In genomic region chr10:110239892-110240291, GRCh38 we compare ENCODE assay signal across 20 cellular contexts. TPM values are rescaled to one million over a fixed set of nuclear protein-coding genes. Genes with fewer than 3 reads are reported as not detected.
A peak's percentile ranks its signal among the peaks of the same experiment; 100 is the strongest.
DNase-seq lines count a peak whose midpoint lies in the region; ATAC-seq, FAIRE-seq and TF ChIP-seq lines count a peak whose summit lies in the region.
"Had no signal": no experiment of that assay in that cellular context is flagged by ENCODE, and none has a peak within 500 bp of the region (broad histone marks: within the 10 kb centered on the region; RNA-seq: fewer than 3 reads in every experiment).

No MANE protein-coding gene starts in this region.

- no TSS peak for BruUV-seq in HCT116 (replicated peaks; lab: Mats Ljungman, UMichigan)

- intact Hi-C loops in HCT116 (cut with micrococcal nuclease), result no loop called here

- H3K4me2 ChIP-seq in HCT116 (ENCODE audit: low read length), result no peak overlapping the region
- H3K4me2 ChIP-seq: GM23338 had no signal

- H3K9me2 ChIP-seq in HCT116 (ENCODE audit: insufficient read depth), result no peaks in the 10 kb centered on the region

- RAD21 ChIA-PET in HCT116 (lab: Charles Lee; ENCODE audit: low non-redundant PET in 1 of 2, low total read pairs in 2 of 2, uncharacterized antibody in 2 of 2, unreplicated experiment in 2 of 2), result no interaction called here

- H3K27ac Mint-ChIP-seq in activated T-helper 17 cell treated with anti-CD3 and anti-CD28 coated beads, Interleukin-2, amount 50 U/mL, for 72 hours, result no peak overlapping the region
- H3K27ac Mint-ChIP-seq: CD4-positive, CD25-positive, alpha-beta regulatory T cell; CD8-positive, alpha-beta memory T cell; GM23338 had no signal

- no peak overlapping the region for H3K27ac ChIP-seq in HCT116 (ENCODE audit: low read depth, low read length)
- no peak overlapping the region for H3K27ac ChIP-seq in foreskin keratinocyte

- no peak for FAIRE-seq in GM12891 (lab: Jason Lieb, UNC)

- H2AFZ ChIP-seq in HCT116 (ENCODE audit: low read depth, low read length, poor library complexity, severe bottlenecking), result no peak overlapping the region
- H2AFZ ChIP-seq: GM23338 had no signal

- no peaks in the 10 kb centered on the region for H3K9me3 Mint-ChIP-seq in activated T-helper 17 cell treated with anti-CD3 and anti-CD28 coated beads, Interleukin-2, amount 50 U/mL, for 72 hours
- H3K9me3 Mint-ChIP-seq: GM23338 had no signal

- H3K4me3 Mint-ChIP-seq in activated T-helper 17 cell treated with anti-CD3 and anti-CD28 coated beads, Interleukin-2, amount 50 U/mL, for 72 hours, result peak overlapping the region; percentile 40
- H3K4me3 Mint-ChIP-seq: CD4-positive, CD25-positive, alpha-beta regulatory T cell; GM23338 had no signal

- no peak overlapping the region for H3K9ac ChIP-seq in HCT116 (ENCODE audit: low read length)

- no peaks in the 10 kb centered on the region for H3K27me3 ChIP-seq in HCT116 (ENCODE audit: insufficient read depth, low read length)
- H3K27me3 ChIP-seq in foreskin keratinocyte, result no peaks in the 10 kb centered on the region
- H3K27me3 ChIP-seq: BE2C had no signal

- CTCF ChIA-PET in HCT116 (lab: Charles Lee), result no interaction called here

- ATAC-seq in HCT116 (no peak), foreskin keratinocyte (no peak)
- no peak for ATAC-seq in activated T-helper 17 cell treated with anti-CD3 and anti-CD28 coated beads, Interleukin-2, amount 50 U/mL, for 72 hours (replicated peaks)
- ATAC-seq: GM23338 had no signal

- no peaks in the 10 kb centered on the region for H3K27me3 Mint-ChIP-seq in activated T-helper 17 cell treated with anti-CD3 and anti-CD28 coated beads, Interleukin-2, amount 50 U/mL, for 72 hours

- H3K4me1 ChIP-seq in HCT116 (ENCODE audit: control insufficient read depth in 1 of 2, insufficient read depth in 2 of 2, low read length in 2 of 2), result no peaks in the 10 kb centered on the region
- no peaks in the 10 kb centered on the region for H3K4me1 ChIP-seq in foreskin keratinocyte

- H3K4me1 Mint-ChIP-seq in activated T-helper 17 cell treated with anti-CD3 and anti-CD28 coated beads, Interleukin-2, amount 50 U/mL, for 72 hours, result peaks cover 20% of the 10 kb centered on the region

- TF ChIP-seq POLR2A in HCT116 (IDR thresholded peaks at IDR 0.05; ENCODE audit: borderline replicate concordance, extremely low read depth, insufficient read depth, insufficient read length) (no peak), GM12891 (IDR thresholded peaks at IDR 0.05; ENCODE audit: low read depth, low read length) (no peak)

- H3K36me3 ChIP-seq in HCT116 (ENCODE audit: control insufficient read depth in 1 of 2, insufficient read depth in 2 of 2, low read length in 2 of 2), result peaks cover 0 to 5% of the 10 kb centered on the region in 2 experiments; a peak in 1 of 4 replicates

- H4K20me1 ChIP-seq in HCT116 (ENCODE audit: insufficient read depth), result no peaks in the 10 kb centered on the region

- DNase-seq in HCEC 1CT, result peak; percentile 15
- no peak for DNase-seq in HCT116 (ENCODE audit: low read depth, low spot score)
- peak; percentile 14 for DNase-seq in fibroblast of gingiva (ENCODE audit: low read depth)
- DNase-seq in foreskin keratinocyte, result no peak
- no peak for DNase-seq in GM12891 (ENCODE audit: insufficient read length, low spot score)
- DNase-seq in GM10266 (ENCODE audit: extremely low spot score), result no peak
- DNase-seq: ACHN; BE2C; C1 segment of cervical spinal cord; CD4-positive, CD25-positive, alpha-beta regulatory T cell; CD8-positive, alpha-beta memory T cell; COR-L47; DMS 273 treated with DMSO at 0.1 percent for 48 hours; DMS53; DND-41; EL; H7; KBM-7 had no signal

- 0 out of 2 replicates have a peak, but pooled peaks cover 2% of the 10 kb centered on the region for H3K79me2 ChIP-seq in HCT116 (ENCODE audit: insufficient read depth, low read length)

- TF ChIP-seq RAD21 in HCT116 (IDR thresholded peaks at IDR 0.05; ENCODE audit: low read depth), result no peak

- POLR2A ChIA-PET in HCT116 (lab: Charles Lee), result no interaction called here

- peaks cover 59% of the 10 kb centered on the region for H3K36me3 Mint-ChIP-seq in activated T-helper 17 cell treated with anti-CD3 and anti-CD28 coated beads, Interleukin-2, amount 50 U/mL, for 72 hours (ENCODE audit: low read depth)

- no peak for TF ChIP-seq CTCF in HCT116 (IDR thresholded peaks at IDR 0.05 in 2 of 3, conservative IDR thresholded peaks at IDR 0.05 in 1 of 3; ENCODE audit: borderline replicate concordance in 1 of 3, insufficient read depth in 1 of 3, low read depth in 2 of 3, low read length in 2 of 3)
- no peak for TF ChIP-seq CTCF in foreskin keratinocyte (conservative IDR thresholded peaks at IDR 0.05)
- no peak for TF ChIP-seq CTCF in GM10266 (IDR thresholded peaks at IDR 0.05; ENCODE audit: control insufficient read depth, insufficient read depth, low read depth, missing control alignments)

- H3K4me3 ChIP-seq in HCT116 (replicated peaks in 1 of 2; ENCODE audit: low read depth in 1 of 2, low read length in 2 of 2), result no peak overlapping the region
- H3K4me3 ChIP-seq: GM23338 had no signal

- no peaks in the 10 kb centered on the region for H3K9me3 ChIP-seq in HCT116 (ENCODE audit: control insufficient read depth in 1 of 2, insufficient read depth in 1 of 2, low read depth in 1 of 2, low read length in 2 of 2)
- H3K9me3 ChIP-seq: BE2C had no signal

TF ChIP-seq in HCT116, 20 proteins besides CTCF, POLR2A, EP300 and RAD21:
- 0 out of 2 replicates have a peak, but pooled peaks have one; percentile 23 for TF ChIP-seq CEBPB (IDR thresholded peaks at IDR 0.05; ENCODE audit: low read depth)
- TF ChIP-seq, protein P1, sequence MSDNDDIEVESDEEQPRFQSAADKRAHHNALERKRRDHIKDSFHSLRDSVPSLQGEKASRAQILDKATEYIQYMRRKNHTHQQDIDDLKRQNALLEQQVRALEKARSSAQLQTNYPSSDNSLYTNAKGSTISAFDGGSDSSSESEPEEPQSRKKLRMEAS (IDR thresholded peaks at IDR 0.05), result no peak

TF ChIP-seq in GM12891, 5 proteins besides CTCF, POLR2A, EP300 and RAD21:
- TF ChIP-seq POLR2AphosphoS5 (IDR thresholded peaks at IDR 0.05; ENCODE audit: low read depth, low read length) (no peak), TAF1 (IDR thresholded peaks at IDR 0.05; ENCODE audit: low read depth, low read length) (no peak)

RNA-seq across cellular contexts. Expression of gene MXI1, which starts 32.5 kb away (rescaled TPM):
- total RNA-seq in HCT116 (2021; ENCODE audit: unreplicated experiment), result 57.0 TPM
- 69.8 and 71.3 TPM in 2 replicates for polyA plus RNA-seq in HCT116 (2012)
- 100 to 1,000 TPM in 1 of 2 donors, 10 to 100 TPM in 1; 32.5 to 130 TPM for total RNA-seq in activated T-helper 17 cell treated with anti-CD3 and anti-CD28 coated beads, Interleukin-2, amount 50 U/mL, for 72 hours
- total RNA-seq in foreskin keratinocyte, result 6.8 and 8.4 TPM in 2 replicates
- polyA plus RNA-seq in foreskin keratinocyte, result 3.6 and 4.0 TPM in 2 replicates
- polyA plus RNA-seq in GM12891 (2012; ENCODE audit: low read depth, missing spikeins), result 12.5 TPM

Comparison
In these comparisons a context has a peak if more than half of its experiments do, and no peak if none do; other contexts are left out.
1. DNase-seq: peak in HCEC 1CT (single experiment) and fibroblast of gingiva (single experiment); none in HCT116 (single experiment), foreskin keratinocyte (0 of 2), GM12891 (single experiment) and GM10266 (single experiment).